10 cellular contexts compared by ENCODE assay signal in genomic region chr6:29974901-29975560, GRCh38. TPM values are rescaled to one million over a fixed set of nuclear protein-coding genes. Genes with fewer than 3 reads are reported as not detected.
DNase-seq lines count a peak whose midpoint lies in the region; ATAC-seq and TF ChIP-seq lines count a peak whose summit lies in the region.
"Had no signal": no experiment of that assay in that cellular context is flagged by ENCODE, and none has a peak within 500 bp of the region (broad histone marks: within the 10 kb centered on the region; RNA-seq: fewer than 3 reads in every experiment).

No MANE protein-coding gene starts in this region.

- ATAC-seq in gastrocnemius medialis (no peak), HG02678 (IDR thresholded peaks at IDR 0.05; ENCODE audit: unreplicated experiment) (no peak), HG03196 (IDR thresholded peaks at IDR 0.05; ENCODE audit: unreplicated experiment) (no peak)

- DNase-seq in iPS-NIHi7 (ENCODE audit: extremely low spot score) (peak; percentile 29), gastrocnemius medialis (no peak), DMS79 treated with DMSO at 0.1 percent for 48 hours (lab: John Stamatoyannopoulos, UW) (no peak), medulla oblongata (ENCODE audit: extremely low spot score) (no peak)
- DNase-seq: GM23248, midbrain had no signal

- TF ChIP-seq CTCF in HEK293 (tag by site-specific recombination; IDR thresholded peaks at IDR 0.05) (no peak), gastrocnemius medialis (IDR thresholded peaks at IDR 0.05 in 4 of 5, conservative IDR thresholded peaks at IDR 0.05 in 1 of 5) (no peak)

- no peak overlapping the region for H3K4me3 ChIP-seq in HEK293 (ENCODE audit: low read depth, low read length)
- H3K4me3 ChIP-seq in gastrocnemius medialis: peak overlapping the region; percentile 58 to 80 (median 71)
- H3K4me3 ChIP-seq: GM23248 had no signal

- H3K27ac Mint-ChIP-seq in activated naive CD8-positive, alpha-beta T cell: no peak overlapping the region

- in situ Hi-C loops in gastrocnemius medialis (cut with MboI; ENCODE audit: low sequenced_read_pairs in 4 of 4): loop anchor here in 1 of 4 donors (25.0 kb wide), 1 partner anchor 238 kb away; no protein-coding TSS in a partner anchor

- peaks cover 21% of the 10 kb centered on the region for H3K27me3 Mint-ChIP-seq in activated naive CD8-positive, alpha-beta T cell

- H3K4me1 Mint-ChIP-seq in activated naive CD8-positive, alpha-beta T cell (ENCODE audit: low read depth): peaks cover 32% of the 10 kb centered on the region

- no peak for TF ChIP-seq POLR2A in gastrocnemius medialis (IDR thresholded peaks at IDR 0.05)

- no peaks in the 10 kb centered on the region for H3K36me3 ChIP-seq in HEK293 (ENCODE audit: control insufficient read depth in 2 of 2, insufficient read depth in 1 of 2, low read length in 2 of 2)
- no peaks in the 10 kb centered on the region for H3K36me3 ChIP-seq in gastrocnemius medialis

- H3K9me3 Mint-ChIP-seq in activated naive CD8-positive, alpha-beta T cell (ENCODE audit: low read depth): no peaks in the 10 kb centered on the region

- CTCF ChIA-PET in HEK293 (lab: Yijun Ruan, JAX): interaction anchor here (0.6 to 1.9 kb wide), 7 partner anchors 11 to 1869 kb away, joined by 4 to 9 read pairs (median 5); no protein-coding TSS in a partner anchor

- H3K9me3 ChIP-seq in HEK293 (ENCODE audit: control insufficient read depth, insufficient read depth, low read depth, low read length) (no peaks in the 10 kb centered on the region), gastrocnemius medialis (no peaks in the 10 kb centered on the region)

- H3K4me3 Mint-ChIP-seq in activated naive CD8-positive, alpha-beta T cell: peak overlapping the region; percentile 93

- no peaks in the 10 kb centered on the region for H3K36me3 Mint-ChIP-seq in activated naive CD8-positive, alpha-beta T cell

- H3K27ac ChIP-seq in HEK293 (ENCODE audit: extremely low read depth, low read depth, low read length) (no peak overlapping the region), gastrocnemius medialis (peak overlapping the region in 2 of 4 donors; percentile 62 to 92)
- H3K27ac ChIP-seq: GM23248 had no signal

- H3K27me3 ChIP-seq in gastrocnemius medialis: no peaks in the 10 kb centered on the region

- H3K4me1 ChIP-seq in HEK293 (ENCODE audit: control insufficient read depth, insufficient read depth, low read length) (no peaks in the 10 kb centered on the region), gastrocnemius medialis (peaks cover 7 to 19% of the 10 kb centered on the region in 2 donors)

- intact Hi-C loops in gastrocnemius medialis (cut with DNase I; ENCODE audit: low total_unique reads): no loop called here

- POLR2A ChIA-PET in HEK293 (lab: Yijun Ruan, JAX): no interaction called here

TF ChIP-seq in HEK293, 187 proteins besides CTCF, POLR2A, EP300 and RAD21:
- TF ChIP-seq, protein P1, sequence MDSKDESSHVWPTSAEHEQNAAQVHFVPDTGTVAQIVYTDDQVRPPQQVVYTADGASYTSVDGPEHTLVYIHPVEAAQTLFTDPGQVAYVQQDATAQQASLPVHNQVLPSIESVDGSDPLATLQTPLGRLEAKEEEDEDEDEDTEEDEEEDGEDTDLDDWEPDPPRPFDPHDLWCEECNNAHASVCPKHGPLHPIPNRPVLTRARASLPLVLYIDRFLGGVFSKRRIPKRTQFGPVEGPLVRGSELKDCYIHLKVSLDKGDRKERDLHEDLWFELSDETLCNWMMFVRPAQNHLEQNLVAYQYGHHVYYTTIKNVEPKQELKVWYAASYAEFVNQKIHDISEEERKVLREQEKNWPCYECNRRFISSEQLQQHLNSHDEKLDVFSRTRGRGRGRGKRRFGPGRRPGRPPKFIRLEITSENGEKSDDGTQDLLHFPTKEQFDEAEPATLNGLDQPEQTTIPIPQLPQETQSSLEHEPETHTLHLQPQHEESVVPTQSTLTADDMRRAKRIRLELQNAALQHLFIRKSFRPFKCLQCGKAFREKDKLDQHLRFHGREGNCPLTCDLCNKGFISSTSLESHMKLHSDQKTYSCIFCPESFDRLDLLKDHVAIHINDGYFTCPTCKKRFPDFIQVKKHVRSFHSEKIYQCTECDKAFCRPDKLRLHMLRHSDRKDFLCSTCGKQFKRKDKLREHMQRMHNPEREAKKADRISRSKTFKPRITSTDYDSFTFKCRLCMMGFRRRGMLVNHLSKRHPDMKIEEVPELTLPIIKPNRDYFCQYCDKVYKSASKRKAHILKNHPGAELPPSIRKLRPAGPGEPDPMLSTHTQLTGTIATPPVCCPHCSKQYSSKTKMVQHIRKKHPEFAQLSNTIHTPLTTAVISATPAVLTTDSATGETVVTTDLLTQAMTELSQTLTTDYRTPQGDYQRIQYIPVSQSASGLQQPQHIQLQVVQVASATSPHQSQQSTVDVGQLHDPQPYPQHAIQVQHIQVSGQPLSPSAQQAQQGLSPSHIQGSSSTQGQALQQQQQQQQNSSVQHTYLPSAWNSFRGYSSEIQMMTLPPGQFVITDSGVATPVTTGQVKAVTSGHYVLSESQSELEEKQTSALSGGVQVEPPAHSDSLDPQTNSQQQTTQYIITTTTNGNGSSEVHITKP (tag by site-specific recombination; IDR thresholded peaks at IDR 0.05): 0 out of 2 replicates have a peak, but pooled peaks have one; percentile 21
- TF ChIP-seq ZNF530 (tag by site-specific recombination; IDR thresholded peaks at IDR 0.05; ENCODE audit: low read depth) (no peak), ZNF366 (tag by site-specific recombination; conservative IDR thresholded peaks at IDR 0.05) (peak; percentile 33; the same call in 1 of the 2 replicates)
TF ChIP-seq in HEK293: peak in this region for 2.

RNA-seq across cellular contexts. Expression of gene HLA-A, which starts 32.7 kb away (rescaled TPM):
- total RNA-seq in gastrocnemius medialis: 100 to 1,000 TPM; 149 to 161 (median 154) TPM
